Comparison of ENCODE assay signal across 14 cellular contexts in genomic region chr13:48110132-48110868, GRCh38. TPM values are rescaled to one million over a fixed set of nuclear protein-coding genes. Genes with fewer than 3 reads are reported as not detected.
DNase-seq lines count a peak whose midpoint lies in the region; ATAC-seq and TF ChIP-seq lines count a peak whose summit lies in the region.
"Had no signal": no experiment of that assay in that cellular context is flagged by ENCODE, and none has a peak within 500 bp of the region (broad histone marks: within the 10 kb centered on the region; RNA-seq: fewer than 3 reads in every experiment).

No MANE protein-coding gene starts in this region.

- no peaks in the 10 kb centered on the region for H3K9me3 Mint-ChIP-seq in activated naive CD4-positive, alpha-beta T cell treated with anti-CD3 and anti-CD28 coated beads, Interleukin-2, amount 50 U/mL, for 24 hours
- H3K9me3 Mint-ChIP-seq in activated naive CD4-positive, alpha-beta T cell treated with anti-CD3 and anti-CD28 coated beads for 36 hours = no peaks in the 10 kb centered on the region
- H3K9me3 Mint-ChIP-seq: activated naive CD8-positive, alpha-beta T cell treated with anti-CD3 and anti-CD28 coated beads for 36 hours; dendritic cell treated with granulocyte-macrophage colony-stimulating factor and Interleukin-4, amounts not matched to agents 40 ng/mL and 50 ng/mL, for 4 days had no signal

- no peaks in the 10 kb centered on the region for H3K27me3 Mint-ChIP-seq in activated naive CD4-positive, alpha-beta T cell treated with anti-CD3 and anti-CD28 coated beads, Interleukin-2, amount 50 U/mL, for 24 hours
- H3K27me3 Mint-ChIP-seq in activated naive CD4-positive, alpha-beta T cell treated with anti-CD3 and anti-CD28 coated beads for 36 hours (ENCODE audit: low read depth) = peaks cover 5% of the 10 kb centered on the region

- H3K36me3 ChIP-seq in parathyroid adenoma (ENCODE audit: control insufficient read depth, insufficient read depth, low read length) (no peaks in the 10 kb centered on the region), uterus (no peaks in the 10 kb centered on the region)
- H3K36me3 ChIP-seq: SJSA1, WERI-Rb-1 had no signal

- no peak for TF ChIP-seq POLR2A in uterus (IDR thresholded peaks at IDR 0.05)

- no peaks in the 10 kb centered on the region for H3K4me1 Mint-ChIP-seq in activated naive CD4-positive, alpha-beta T cell treated with anti-CD3 and anti-CD28 coated beads, Interleukin-2, amount 50 U/mL, for 24 hours
- peaks cover 5% of the 10 kb centered on the region for H3K4me1 Mint-ChIP-seq in activated naive CD4-positive, alpha-beta T cell treated with anti-CD3 and anti-CD28 coated beads for 36 hours (ENCODE audit: low read depth)

- no peaks in the 10 kb centered on the region for H3K4me1 ChIP-seq in parathyroid adenoma
- no peaks in the 10 kb centered on the region for H3K4me1 ChIP-seq in uterus
- H3K4me1 ChIP-seq: A549 had no signal

- no peak overlapping the region for H3K9ac ChIP-seq in parathyroid adenoma

- DNase-seq in activated naive CD4-positive, alpha-beta T cell treated with anti-CD3 and anti-CD28 coated beads for 36 hours = no peak
- DNase-seq in glomerular visceral epithelial cell (ENCODE audit: extremely low spot score) (peak; percentile 4), uterus (no peak), caudate nucleus (lab: John Stamatoyannopoulos, UW) (no peak), NCI-H2171 (lab: John Stamatoyannopoulos, UW) (no peak)
- DNase-seq: activated naive CD8-positive, alpha-beta T cell treated with anti-CD3 and anti-CD28 coated beads for 36 hours; WERI-Rb-1 had no signal

- intact Hi-C loops in activated naive CD4-positive, alpha-beta T cell treated with anti-CD3 and anti-CD28 coated beads for 36 hours (cut with micrococcal nuclease) = no loop called here
- intact Hi-C loops in uterus (cut with DNase I; ENCODE audit: low total_unique reads) = no loop called here

- H3K36me3 Mint-ChIP-seq in activated naive CD4-positive, alpha-beta T cell treated with anti-CD3 and anti-CD28 coated beads, Interleukin-2, amount 50 U/mL, for 24 hours = no peaks in the 10 kb centered on the region
- H3K36me3 Mint-ChIP-seq in activated naive CD4-positive, alpha-beta T cell treated with anti-CD3 and anti-CD28 coated beads for 36 hours (ENCODE audit: low read depth) = no peaks in the 10 kb centered on the region
- H3K36me3 Mint-ChIP-seq: activated naive CD8-positive, alpha-beta T cell treated with anti-CD3 and anti-CD28 coated beads for 36 hours had no signal

- peak overlapping the region; percentile 25 for H3K27ac Mint-ChIP-seq in activated naive CD4-positive, alpha-beta T cell treated with anti-CD3 and anti-CD28 coated beads, Interleukin-2, amount 50 U/mL, for 24 hours
- H3K27ac Mint-ChIP-seq in activated naive CD4-positive, alpha-beta T cell treated with anti-CD3 and anti-CD28 coated beads for 36 hours = no peak overlapping the region
- H3K27ac Mint-ChIP-seq: activated naive CD8-positive, alpha-beta T cell treated with anti-CD3 and anti-CD28 coated beads for 36 hours; dendritic cell treated with granulocyte-macrophage colony-stimulating factor and Interleukin-4, amounts not matched to agents 40 ng/mL and 50 ng/mL, for 4 days had no signal

- no peaks in the 10 kb centered on the region for H3K79me2 ChIP-seq in parathyroid adenoma

- H3K4me3 Mint-ChIP-seq in activated naive CD4-positive, alpha-beta T cell treated with anti-CD3 and anti-CD28 coated beads, Interleukin-2, amount 50 U/mL, for 24 hours = no peak overlapping the region
- no peak overlapping the region for H3K4me3 Mint-ChIP-seq in activated naive CD4-positive, alpha-beta T cell treated with anti-CD3 and anti-CD28 coated beads for 36 hours
- H3K4me3 Mint-ChIP-seq: activated naive CD8-positive, alpha-beta T cell treated with anti-CD3 and anti-CD28 coated beads for 36 hours; dendritic cell treated with granulocyte-macrophage colony-stimulating factor and Interleukin-4, amounts not matched to agents 40 ng/mL and 50 ng/mL, for 4 days had no signal

- H3K27ac ChIP-seq in parathyroid adenoma (peak overlapping the region; percentile 63), uterus (peak overlapping the region; percentile 36 to 39), caudate nucleus (ENCODE audit: low read depth, low read length) (no peak overlapping the region)
- H3K27ac ChIP-seq: A549, SJSA1, WERI-Rb-1 had no signal

- H3K4me2 ChIP-seq in parathyroid adenoma (ENCODE audit: low read length) = no peak overlapping the region
- H3K4me2 ChIP-seq: A549, smooth muscle cell had no signal

- no peaks in the 10 kb centered on the region for H3K9me3 ChIP-seq in parathyroid adenoma (ENCODE audit: control insufficient read depth, low read length)
- no peaks in the 10 kb centered on the region for H3K9me3 ChIP-seq in uterus
- H3K9me3 ChIP-seq: A549, SJSA1 had no signal

- no peak for TF ChIP-seq CTCF in parathyroid adenoma (IDR thresholded peaks at IDR 0.05)
- TF ChIP-seq CTCF in uterus (IDR thresholded peaks at IDR 0.05) = no peak

- no peak overlapping the region for H2AFZ ChIP-seq in parathyroid adenoma

- ATAC-seq in HG02623 (IDR thresholded peaks at IDR 0.05; ENCODE audit: unreplicated experiment) = no peak
- ATAC-seq: A549 had no signal

- H3K27me3 ChIP-seq in parathyroid adenoma (ENCODE audit: control insufficient read depth, insufficient read depth, low read length) = no peaks in the 10 kb centered on the region
- no peaks in the 10 kb centered on the region for H3K27me3 ChIP-seq in uterus
- H3K27me3 ChIP-seq: SJSA1 had no signal

- CTCF ChIA-PET in activated naive CD4-positive, alpha-beta T cell treated with anti-CD3 and anti-CD28 coated beads for 36 hours (lab: Charles Lee) = interaction anchor here (1.5 kb wide), 1 partner anchor 15 kb away, joined by 7 read pairs; the partner anchor contains the start of gene MED4

- H3K4me3 ChIP-seq in parathyroid adenoma (ENCODE audit: low read depth, low read length) (no peak overlapping the region), uterus (no peak overlapping the region)
- H3K4me3 ChIP-seq: A549, SJSA1, smooth muscle cell had no signal

RNA-seq across cellular contexts. Expression of gene MED4, which starts 15.4 kb away (rescaled TPM):
- 10 to 100 TPM; 45.8 to 50.1 TPM for total RNA-seq in activated naive CD4-positive, alpha-beta T cell treated with anti-CD3 and anti-CD28 coated beads for 36 hours
- 10 to 100 TPM; 38.4 to 53.4 (median 49.1) TPM for total RNA-seq in uterus
